Comparison of ENCODE assay signal across 33 cellular contexts in the genomic region with DNA sequence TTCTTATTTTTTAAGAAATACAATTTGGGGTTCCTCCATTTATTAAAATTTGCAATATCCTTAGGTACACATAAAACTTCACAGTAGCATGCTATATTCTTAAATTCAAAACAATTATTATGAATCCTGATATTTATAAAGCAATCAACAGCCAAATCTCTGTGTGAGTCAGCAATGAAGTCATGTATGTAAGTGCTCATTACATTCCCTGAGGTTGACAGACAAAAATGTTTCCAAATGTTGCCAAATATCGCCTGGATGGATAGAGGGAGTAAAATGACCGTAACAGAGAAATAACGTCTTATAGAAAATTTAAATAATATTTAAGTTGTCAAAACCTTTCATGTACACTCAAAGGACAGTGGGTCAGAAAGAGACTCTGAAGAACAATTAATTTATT.
DNase-seq lines count a peak whose midpoint lies in the region; ATAC-seq and TF ChIP-seq lines count a peak whose summit lies in the region.
"Had no signal": no experiment of that assay in that cellular context is flagged by ENCODE, and none has a peak within 500 bp of the region (broad histone marks: within the 10 kb centered on the region; RNA-seq: fewer than 3 reads in every experiment).

No MANE protein-coding gene starts in this region.

- H3K4me3 ChIP-seq in brain microvascular endothelial cell (ENCODE audit: low read depth, low read length) = no peak overlapping the region
- H3K4me3 ChIP-seq: A549, coronary artery, gastroesophageal sphincter, HAP-1, lung, MG63, right lobe of liver, SJSA1, stomach, thyroid gland had no signal

- H3K27ac ChIP-seq in brain microvascular endothelial cell = no peak overlapping the region
- H3K27ac ChIP-seq: A549, coronary artery, gastroesophageal sphincter, right lobe of liver, RWPE1, SJSA1, stomach, thyroid gland had no signal

- H3K36me3 ChIP-seq in brain microvascular endothelial cell (replicated peaks) = no peaks in the 10 kb centered on the region
- H3K36me3 ChIP-seq: gastroesophageal sphincter, HAP-1, right lobe of liver, SJSA1, stomach, thyroid gland had no signal

- no peak for ATAC-seq in GM21619 (IDR thresholded peaks at IDR 0.05; ENCODE audit: unreplicated experiment)
- ATAC-seq in omental fat pad (ENCODE audit: low FRiP score) = no peak
- ATAC-seq: A549; gastroesophageal sphincter; left cardiac atrium; naive thymus-derived CD8-positive, alpha-beta T cell; right lobe of liver had no signal

- TF ChIP-seq CTCF in brain microvascular endothelial cell (IDR thresholded peaks at IDR 0.05; ENCODE audit: low read depth, low read length, missing control alignments) (no peak), omental fat pad (IDR thresholded peaks at IDR 0.05) (no peak)

- H3K27me3 ChIP-seq in brain microvascular endothelial cell (replicated peaks) = no peaks in the 10 kb centered on the region
- H3K27me3 ChIP-seq: gastroesophageal sphincter, MG63, right lobe of liver, SJSA1, stomach, thyroid gland had no signal

- in situ Hi-C loops in brain microvascular endothelial cell (cut with HindIII; ENCODE audit: low pct_ligation_motif_present, low sequenced_read_pairs) = no loop called here

- DNase-seq in EL (peak; percentile 55), NCI-H69 (lab: John Stamatoyannopoulos, UW) (peak; percentile 7), brain microvascular endothelial cell (peak; percentile 53), fibroblast of peridontal ligament (ENCODE audit: extremely low read depth) (peak; percentile 27), omental fat pad (ENCODE audit: low spot score) (no peak), T-helper 9 cell (no peak)
- DNase-seq in activated naive CD4-positive, alpha-beta T cell treated with anti-CD3 and anti-CD28 coated beads, Interleukin-2, amount 50 U/mL, for 16 hours = no peak
- DNase-seq: activated naive CD4-positive, alpha-beta T cell treated with Interleukin-2 at 50 U/mL for 16 hours; activated T-cell treated with anti-CD3 and anti-CD28 coated beads, Interleukin-2, amount 50 U/mL, for 48 hours; amniotic stem cell; CD4-positive, alpha-beta T cell; DMS79 treated with DMSO at 0.1 percent for 48 hours; effector memory CD4-positive, alpha-beta T cell; left cardiac atrium; MG63; naive thymus-derived CD8-positive, alpha-beta T cell; NCI-H1105; NCI-H187; NCI-H510A; right lobe of liver; stimulated activated CD4-positive, alpha-beta T cell treated with anti-CD3 and anti-CD28 coated beads, Interleukin-12 subunit alpha, Interleukin-12 subunit beta, amount 100 ng/mL, for 4 hours; stimulated activated CD4-positive, alpha-beta T cell treated with anti-CD3 and anti-CD28 coated beads, Interleukin-2, amount 100 ng/mL, for 48 hours; stomach; T-helper 1 cell; thyroid gland had no signal

Comparison
In these comparisons a context has a peak if more than half of its experiments do, and no peak if none do; other contexts are left out.
1. DNase-seq: peak in EL (single experiment), NCI-H69 (single experiment), brain microvascular endothelial cell (single experiment) and fibroblast of peridontal ligament (single experiment); none in activated naive CD4-positive, alpha-beta T cell treated with anti-CD3 and anti-CD28 coated beads, Interleukin-2, amount 50 U/mL, for 16 hours (single experiment), omental fat pad (single experiment) and T-helper 9 cell (single experiment).